Comparison of ENCODE assay signal across 8 cellular contexts in the genomic region with DNA sequence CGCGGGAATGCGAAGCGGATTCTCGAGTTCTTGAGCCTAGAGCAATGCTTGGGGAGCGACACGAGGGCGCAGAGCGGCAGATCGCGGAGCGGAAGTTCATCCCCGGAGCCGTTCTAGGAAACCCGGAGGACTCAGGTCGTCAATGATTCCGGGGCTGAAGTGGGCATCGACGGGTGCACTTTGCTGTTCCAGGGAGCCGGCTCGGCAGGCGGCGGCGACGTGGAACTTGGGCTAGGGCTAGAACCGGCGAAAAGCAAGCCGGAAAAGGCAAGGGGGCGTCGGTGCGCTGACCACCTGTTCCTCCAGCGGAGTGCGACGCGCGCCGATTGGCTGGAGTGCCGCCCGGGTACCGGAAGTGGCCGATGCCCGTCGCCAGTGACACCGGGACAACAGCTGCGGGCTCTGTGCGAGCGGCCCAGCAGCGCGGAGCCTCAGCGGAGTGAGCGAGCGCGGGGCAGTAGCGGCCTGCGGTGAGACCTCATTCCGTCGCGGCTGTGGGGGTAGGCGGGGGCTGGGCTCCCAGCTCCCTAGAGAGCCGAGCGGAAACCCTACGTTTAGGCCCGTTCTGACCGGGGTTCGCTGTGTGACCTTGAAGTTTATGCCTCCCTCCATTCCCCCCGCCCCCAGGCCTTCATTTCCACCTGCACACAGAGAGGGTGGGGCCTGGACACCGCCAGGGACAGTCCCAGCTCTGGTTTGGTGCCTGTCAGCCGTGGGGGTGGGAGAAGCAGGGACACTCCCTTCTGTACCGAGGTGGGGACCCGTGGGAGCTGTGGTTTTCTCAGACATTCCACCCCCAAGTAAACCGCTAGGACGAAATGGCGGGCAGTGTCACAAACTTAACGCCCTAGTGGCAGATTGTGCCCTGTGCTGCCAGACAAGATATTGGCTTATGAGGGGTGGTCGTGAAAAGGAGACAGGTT. TPM values are rescaled to one million over a fixed set of nuclear protein-coding genes. Genes with fewer than 3 reads are reported as not detected.
DNase-seq lines count a peak whose midpoint lies in the region; ATAC-seq, FAIRE-seq and TF ChIP-seq lines count a peak whose summit lies in the region.

Gene ZFP3 (plus strand): TSS at position 362 of the 923 bp plus-strand sequence. CDS start 13,038 bp downstream, outside the sequence.

- peaks cover 7 to 10% of the 10 kb centered on the region in 2 donors for H3K9me3 ChIP-seq in duodenal mucosa (ENCODE audit: control insufficient read depth in 1 of 2, low read length in 2 of 2)

- DNase-seq in GM12891 (ENCODE audit: insufficient read length, low spot score) (peak; percentile 71), NCI-H2196 treated with DMSO at 0.1 percent for 48 hours (lab: John Stamatoyannopoulos, UW; ENCODE audit: unreplicated experiment) (peak; percentile 45), mesendoderm (peak; percentile 51), HT-29 (ENCODE audit: low spot score) (no peak)
- peak; percentile 77 to 84 for DNase-seq in activated CD4-positive, alpha-beta T cell treated with anti-CD3 and anti-CD28 coated beads, Interleukin-2, amount 50 U/mL, for 48 hours
- peak; percentile 47 for DNase-seq in stimulated activated CD8-positive, alpha-beta memory T cell treated with anti-CD3 and anti-CD28 coated beads, Interleukin-12 subunit alpha, Interleukin-12 subunit beta, amount 100 ng/mL, for 24 hours (ENCODE audit: extremely low read depth)

- ATAC-seq in HG02798 (IDR thresholded peaks at IDR 0.05; ENCODE audit: poor library complexity, unreplicated experiment) = peak; percentile 89

- H3K23ac ChIP-seq in mesendoderm (ENCODE audit: low read length) = no peak within 1 kb of the TSS

- WGBS in mesendoderm (ENCODE audit: extremely low coverage, insufficient coverage, low lambda C conversion rate) = no CpG with 5 or more reads among the region's 75 CpGs

- H3K36me3 ChIP-seq in duodenal mucosa (ENCODE audit: control insufficient read depth in 1 of 2, insufficient read depth in 2 of 2, low read length in 2 of 2) (peaks cover 6 to 12% of the 10 kb centered on the region in 2 donors), mesendoderm (ENCODE audit: control insufficient read depth, insufficient read depth, low read length) (no peaks in the 10 kb centered on the region)

- FAIRE-seq in GM12891 (lab: Jason Lieb, UNC) = peak; percentile 96

- H4K5ac ChIP-seq in mesendoderm (ENCODE audit: low read length) = no peak within 1 kb of the TSS

- H3K4ac ChIP-seq in mesendoderm (ENCODE audit: low read depth, low read length) = no peak within 1 kb of the TSS

- H2BK120ac ChIP-seq in mesendoderm (ENCODE audit: low read depth, low read length) = no peak within 1 kb of the TSS

- H2BK5ac ChIP-seq in mesendoderm (ENCODE audit: low read length) = no peak within 1 kb of the TSS

- no peak within 1 kb of the TSS for H3K56ac ChIP-seq in mesendoderm (ENCODE audit: low read length)

- H4K8ac ChIP-seq in mesendoderm (ENCODE audit: low read depth, low read length) = no peak within 1 kb of the TSS

- H3K79me1 ChIP-seq in mesendoderm (ENCODE audit: low read length) = no peaks in the 10 kb centered on the region

- H3K4me1 ChIP-seq in duodenal mucosa (ENCODE audit: control insufficient read depth in 1 of 2, insufficient read depth in 2 of 2, low read length in 2 of 2) (peaks cover 5 to 16% of the 10 kb centered on the region in 2 donors), mesendoderm (ENCODE audit: control insufficient read depth, low read depth, low read length) (no peaks in the 10 kb centered on the region)

- H3K9ac ChIP-seq in duodenal mucosa (ENCODE audit: low read depth in 1 of 2, low read length in 2 of 2) (peak within 1 kb of the TSS; percentile 86 to 92), mesendoderm (ENCODE audit: low read length) (no peak within 1 kb of the TSS)

- H3K18ac ChIP-seq in mesendoderm (ENCODE audit: low read length) = no peak within 1 kb of the TSS

- H2BK15ac ChIP-seq in mesendoderm (replicated peaks; ENCODE audit: low read depth) = no peak within 1 kb of the TSS

- H2AK5ac ChIP-seq in mesendoderm (ENCODE audit: low read length) = no peak within 1 kb of the TSS

- H3K27ac ChIP-seq in duodenal mucosa (ENCODE audit: low read depth, low read length) (peak within 1 kb of the TSS; percentile 89), mesendoderm (ENCODE audit: low read depth, low read length) (no peak within 1 kb of the TSS)

- no peaks in the 10 kb centered on the region for H3K79me2 ChIP-seq in mesendoderm (ENCODE audit: control insufficient read depth, insufficient read depth, low read length)

- H3K27me3 ChIP-seq in duodenal mucosa (ENCODE audit: control insufficient read depth in 1 of 2, insufficient read depth in 2 of 2, low read length in 2 of 2) (no peaks in the 10 kb centered on the region), mesendoderm (ENCODE audit: insufficient read depth, low read length, poor library complexity) (no peaks in the 10 kb centered on the region)

- H3K4me2 ChIP-seq in mesendoderm (ENCODE audit: low read length) = no peak within 1 kb of the TSS

- peak within 1 kb of the TSS; percentile 85 to 98 for H3K4me3 ChIP-seq in duodenal mucosa (ENCODE audit: low read depth in 1 of 2, low read length in 2 of 2)
- no peak within 1 kb of the TSS for H3K4me3 ChIP-seq in mesendoderm (ENCODE audit: low read length)

- 0 out of 2 replicates have a peak, but pooled peaks have one; percentile 37 for TF ChIP-seq POLR2A in GM12891 (IDR thresholded peaks at IDR 0.05; ENCODE audit: low read depth, low read length)

TF ChIP-seq in GM12891, 5 proteins besides CTCF, POLR2A, EP300 and RAD21:
- TF ChIP-seq POLR2AphosphoS5 (IDR thresholded peaks at IDR 0.05; ENCODE audit: low read depth, low read length) = peak; percentile 48; the same call in 1 of the 2 replicates
- no peak for TF ChIP-seq POU2F2 (IDR thresholded peaks at IDR 0.05; ENCODE audit: low read depth, low read length)
- peak; percentile 89 for TF ChIP-seq PAX5 (IDR thresholded peaks at IDR 0.05; ENCODE audit: insufficient read depth, low read length, severe bottlenecking)
- peak; percentile 56; the same call in 1 of the 2 replicates for TF ChIP-seq TAF1 (IDR thresholded peaks at IDR 0.05; ENCODE audit: low read depth, low read length)
- TF ChIP-seq SPI1 (IDR thresholded peaks at IDR 0.05; ENCODE audit: low read depth, low read length) = no peak

RNA-seq across cellular contexts. Expression of gene ZFP3, which starts in this region (rescaled TPM):
- 0.63 TPM for polyA plus RNA-seq in GM12891 (2012; ENCODE audit: low read depth, missing spikeins)
- polyA plus RNA-seq in mesendoderm (2013, experiment 1 of 2) = 0.18 TPM
- 0.18 TPM for polyA plus RNA-seq in mesendoderm (2013, experiment 2 of 2)
- under 0.01 TPM in 1 of 2 replicates, not detected in the other for total RNA-seq in HT-29 (2014; rRNA removed; shearing (Covaris generic))
